Comparison of ENCODE assay signal across 8 cellular contexts in genomic region chr9:114371986-114372917, GRCh38. TPM values are rescaled to one million over a fixed set of nuclear protein-coding genes. Genes with fewer than 3 reads are reported as not detected.
A peak's percentile ranks its signal among the peaks of the same experiment; 100 is the strongest.
DNase-seq lines count a peak whose midpoint lies in the region; ATAC-seq and TF ChIP-seq lines count a peak whose summit lies in the region.

No MANE protein-coding gene starts in this region.

- BruUV-seq in mammary epithelial cell (replicated peaks; lab: Mats Ljungman, UMichigan) = no TSS peak

- H3K4me2 ChIP-seq in BLaER1 = peak overlapping the region; percentile 98
- H3K4me2 ChIP-seq in mammary epithelial cell (ENCODE audit: insufficient read depth, low read depth, low read length) = peak overlapping the region; percentile 48
- no peak overlapping the region for H3K4me2 ChIP-seq in hepatocyte

- no peaks in the 10 kb centered on the region for H3K9me3 ChIP-seq in BLaER1
- no peaks in the 10 kb centered on the region for H3K9me3 ChIP-seq in Peyer's patch
- no peaks in the 10 kb centered on the region for H3K9me3 ChIP-seq in mammary epithelial cell (replicated peaks; ENCODE audit: insufficient read depth, low read length)
- no peaks in the 10 kb centered on the region for H3K9me3 ChIP-seq in mucosa of rectum (ENCODE audit: control insufficient read depth in 2 of 2, low read length in 2 of 2)
- H3K9me3 ChIP-seq in hepatocyte (ENCODE audit: low read depth) = no peaks in the 10 kb centered on the region

- H2AFZ ChIP-seq in mammary epithelial cell (ENCODE audit: low read depth, low read length) = peak overlapping the region; percentile 63
- H2AFZ ChIP-seq in hepatocyte = no peak overlapping the region

- H4K20me1 ChIP-seq in BLaER1 (no peaks in the 10 kb centered on the region), mammary epithelial cell (ENCODE audit: insufficient read depth, low read length) (no peaks in the 10 kb centered on the region), hepatocyte (ENCODE audit: insufficient read depth, poor library complexity, severe bottlenecking) (no peaks in the 10 kb centered on the region)

- peak overlapping the region; percentile 93 for H3K9ac ChIP-seq in BLaER1
- no peak overlapping the region for H3K9ac ChIP-seq in mammary epithelial cell (ENCODE audit: insufficient read depth, low read length)
- peak overlapping the region; percentile 14 to 29 for H3K9ac ChIP-seq in mucosa of rectum (ENCODE audit: low read depth in 1 of 2, low read length in 2 of 2)

- in situ Hi-C loops in mammary epithelial cell (cut with MboI; ENCODE audit: low sequenced_read_pairs in 2 of 2) = no loop called here

- ATAC-seq in GM21390 (IDR thresholded peaks at IDR 0.05; ENCODE audit: unreplicated experiment) = peak; percentile 35

- WGBS in mammary epithelial cell (ENCODE audit: low coverage, missing lambda C conversion rate) = 30% methylated on average over 12 of the region's 14 CpGs
- WGBS in hepatocyte (ENCODE audit: low lambda C conversion rate, missing lambda C conversion rate) = 76% methylated on average over 14 of the region's 14 CpGs

- H3K27ac ChIP-seq in BLaER1 = peak overlapping the region; percentile 100
- H3K27ac ChIP-seq in Peyer's patch = peak overlapping the region; percentile 76 to 94 (median 82)
- peak overlapping the region; percentile 16 for H3K27ac ChIP-seq in mammary epithelial cell (ENCODE audit: insufficient read depth, low read depth, low read length)
- H3K27ac ChIP-seq in mucosa of rectum (ENCODE audit: low read depth in 2 of 2, low read length in 2 of 2) = peak overlapping the region; percentile 65 to 83
- no peak overlapping the region for H3K27ac ChIP-seq in hepatocyte

- dilution Hi-C loops in mammary epithelial cell (cut with HindIII; ENCODE audit: low sequenced_read_pairs) = no loop called here

- intact Hi-C loops in mammary epithelial cell (cut with micrococcal nuclease) = no loop called here

- peak in 1 of 2 donors; percentile 14 for TF ChIP-seq POLR2A in Peyer's patch (IDR thresholded peaks at IDR 0.05)

- no peaks in the 10 kb centered on the region for H3K9me2 ChIP-seq in hepatocyte (replicated peaks; ENCODE audit: insufficient read depth)

- H3K4me1 ChIP-seq in BLaER1 = peaks cover 92% of the 10 kb centered on the region
- peaks cover 0 to 61% (median 38%) of the 10 kb centered on the region in 4 donors for H3K4me1 ChIP-seq in Peyer's patch
- peaks cover 18% of the 10 kb centered on the region for H3K4me1 ChIP-seq in mammary epithelial cell (ENCODE audit: insufficient read depth, low read length)
- H3K4me1 ChIP-seq in mucosa of rectum (ENCODE audit: control insufficient read depth in 2 of 2, insufficient read depth in 2 of 2, low read length in 2 of 2) = peaks cover 14 to 40% of the 10 kb centered on the region in 2 donors
- H3K4me1 ChIP-seq in hepatocyte (ENCODE audit: insufficient read depth) = peaks cover 6% of the 10 kb centered on the region

- H3K36me3 ChIP-seq in BLaER1 = peaks cover 56% of the 10 kb centered on the region
- H3K36me3 ChIP-seq in Peyer's patch = peaks cover 0 to 46% (median 0%) of the 10 kb centered on the region in 3 donors
- H3K36me3 ChIP-seq in mammary epithelial cell (ENCODE audit: insufficient read depth, low read length) = no peaks in the 10 kb centered on the region
- H3K36me3 ChIP-seq in mucosa of rectum (ENCODE audit: control insufficient read depth in 2 of 2, insufficient read depth in 2 of 2, low read length in 2 of 2) = peaks cover 48 to 67% of the 10 kb centered on the region in 2 donors
- H3K36me3 ChIP-seq in hepatocyte (replicated peaks; ENCODE audit: insufficient read depth, low read depth) = no peaks in the 10 kb centered on the region

- H3K4me3 ChIP-seq in BLaER1 (peak overlapping the region; percentile 57), Peyer's patch (peak overlapping the region in 2 of 4 donors; percentile 1 to 28), mammary epithelial cell (replicated peaks in 1 of 3; ENCODE audit: insufficient read depth in 1 of 3, low read depth in 2 of 3, low read length in 3 of 3) (no peak overlapping the region), mucosa of rectum (ENCODE audit: low read length in 2 of 2) (peak overlapping the region in 1 of 2 donors; percentile 41), hepatocyte (no peak overlapping the region)

- DNase-seq in Peyer's patch (peak; percentile 48 to 86 (median 82)), mammary epithelial cell (peak; percentile 37), hepatocyte (ENCODE audit: low spot score) (no peak), NCI-H748 (lab: John Stamatoyannopoulos, UW; ENCODE audit: unreplicated experiment) (no peak), NCI-H1694 treated with DMSO at 0.1 percent for 48 hours (lab: John Stamatoyannopoulos, UW) (no peak)

- H3K27me3 ChIP-seq in BLaER1 (no peaks in the 10 kb centered on the region), Peyer's patch (no peaks in the 10 kb centered on the region), mammary epithelial cell (ENCODE audit: insufficient read depth, low read length) (no peaks in the 10 kb centered on the region), mucosa of rectum (ENCODE audit: control insufficient read depth in 2 of 2, insufficient read depth in 2 of 2, low read length in 2 of 2) (no peaks in the 10 kb centered on the region), hepatocyte (no peaks in the 10 kb centered on the region)

- CTCF ChIA-PET in mammary epithelial cell (lab: Charles Lee; ENCODE audit: low non-redundant PET) = no interaction called here

- H3K79me2 ChIP-seq in mammary epithelial cell (ENCODE audit: insufficient read depth, low read length) = no peaks in the 10 kb centered on the region
- H3K79me2 ChIP-seq in hepatocyte = no peaks in the 10 kb centered on the region

- TF ChIP-seq CTCF in Peyer's patch (IDR thresholded peaks at IDR 0.05) = no peak
- no peak for TF ChIP-seq CTCF in mammary epithelial cell (conservative IDR thresholded peaks at IDR 0.05 in 1 of 2, IDR thresholded peaks at IDR 0.05 in 1 of 2; ENCODE audit: extremely low read depth in 1 of 2, insufficient read depth in 1 of 2, low read depth in 1 of 2, low read length in 2 of 2)
- TF ChIP-seq CTCF in hepatocyte (IDR thresholded peaks at IDR 0.05; ENCODE audit: poor library complexity) = no peak

RNA-seq across cellular contexts. Expression of gene AKNA, which starts 15.5 kb away (rescaled TPM):
- total RNA-seq in Peyer's patch (100 to 1,000 TPM in 1 of 4 donors, 10 to 100 TPM in 3; 41.7 to 174 (median 75.0) TPM), mammary epithelial cell (1 to 10 TPM; 4.5 to 8.1 TPM), hepatocyte (12.9 and 13.8 TPM in 2 replicates)
- polyA plus RNA-seq in mammary epithelial cell (2.8 TPM), hepatocyte (4.5 and 6.6 TPM in 2 replicates)
- 6.4 TPM for polyA minus RNA-seq in mammary epithelial cell

RNA-seq across cellular contexts. Expression of gene ORM2, which starts 42.6 kb away (rescaled TPM):
- total RNA-seq in Peyer's patch = not detected
- not detected for total RNA-seq in mammary epithelial cell
- not detected for polyA plus RNA-seq in mammary epithelial cell
- polyA minus RNA-seq in mammary epithelial cell = not detected
- total RNA-seq in hepatocyte = 45.7 and 52.0 TPM in 2 replicates
- 80.9 and 136 TPM in 2 replicates for polyA plus RNA-seq in hepatocyte

RNA-seq across cellular contexts. Expression of gene ORM1, which starts 49.4 kb away (rescaled TPM):
- not detected for total RNA-seq in Peyer's patch
- not detected for total RNA-seq in mammary epithelial cell
- polyA plus RNA-seq in mammary epithelial cell = not detected
- not detected for polyA minus RNA-seq in mammary epithelial cell
- total RNA-seq in hepatocyte = 397 and 472 TPM in 2 replicates
- 538 and 976 TPM in 2 replicates for polyA plus RNA-seq in hepatocyte

Comparison
In these comparisons a context has a peak if more than half of its experiments do, and no peak if none do; other contexts are left out.
1. DNase-seq: peak in Peyer's patch (3 of 3) and mammary epithelial cell (single experiment); none in hepatocyte (single experiment), NCI-H748 (single experiment) and NCI-H1694 treated with DMSO at 0.1 percent for 48 hours (single experiment).
2. RNA of gene ORM2, which starts 42.6 kb away (total RNA-seq): 45.7 to 52.0 TPM in hepatocyte; not detected in Peyer's patch and not detected in mammary epithelial cell; every median in the first group is over 10 times any median in the second.
3. RNA of gene ORM1, which starts 49.4 kb away (total RNA-seq): 397 to 472 TPM in hepatocyte; not detected in Peyer's patch and not detected in mammary epithelial cell; every median in the first group is over 100 times any median in the second.